29 cellular contexts compared by ENCODE assay signal in genomic region chr9:133494636-133495326, GRCh38. TPM values are rescaled to one million over a fixed set of nuclear protein-coding genes. Genes with fewer than 3 reads are reported as not detected.
"Had no signal": no experiment of that assay in that cellular context is flagged by ENCODE, and none has a peak within 500 bp of the region (broad histone marks: within the 10 kb centered on the region; RNA-seq: fewer than 3 reads in every experiment).

No MANE protein-coding gene starts in this region.

- ATAC-seq: activated CD4-positive, CD25-positive, alpha-beta regulatory T cell treated with anti-CD3 and anti-CD28 coated beads, Interleukin-2, amount 50 U/mL, for 24 hours; activated CD8-positive, alpha-beta memory T cell treated with anti-CD3 and anti-CD28 coated beads, Interleukin-2, amount 10 ng/mL, durations not matched to agents 7 days and 5 days; activated T-helper 17 cell treated with anti-CD3 and anti-CD28 coated beads, Interleukin-2, amount 50 U/mL, for 72 hours; Panc1; SK-N-SH treated with all-trans-retinoic acid at 6 μM for 48 hours had no signal

- H3K27me3 Mint-ChIP-seq: activated CD8-positive, alpha-beta memory T cell treated with anti-CD3 and anti-CD28 coated beads, Interleukin-2, amount 10 ng/mL, durations not matched to agents 7 days and 5 days; activated naive CD8-positive, alpha-beta T cell had no signal

- H3K4me3 Mint-ChIP-seq: activated CD8-positive, alpha-beta memory T cell treated with anti-CD3 and anti-CD28 coated beads, Interleukin-2, amount 10 ng/mL, durations not matched to agents 7 days and 5 days; activated naive CD4-positive, alpha-beta T cell treated with anti-CD3 and anti-CD28 coated beads for 36 hours; activated naive CD8-positive, alpha-beta T cell; activated T-helper 17 cell treated with anti-CD3 and anti-CD28 coated beads, Interleukin-2, amount 50 U/mL, for 72 hours; brain had no signal

- H3K27me3 ChIP-seq: MG63, SJSA1 had no signal

- H3K9me3 Mint-ChIP-seq: activated naive CD4-positive, alpha-beta T cell treated with anti-CD3 and anti-CD28 coated beads for 36 hours; activated T-helper 17 cell treated with anti-CD3 and anti-CD28 coated beads, Interleukin-2, amount 50 U/mL, for 72 hours had no signal

- H3K4me1 Mint-ChIP-seq: activated CD8-positive, alpha-beta memory T cell treated with anti-CD3 and anti-CD28 coated beads, Interleukin-2, amount 10 ng/mL, durations not matched to agents 7 days and 5 days; activated T-helper 17 cell treated with anti-CD3 and anti-CD28 coated beads, Interleukin-2, amount 50 U/mL, for 72 hours had no signal

- H3K9me3 ChIP-seq: MG63, SJSA1 had no signal

- H3K27ac ChIP-seq: SJSA1 had no signal

- H3K36me3 ChIP-seq: MG63, SJSA1 had no signal

- H3K4me3 ChIP-seq: MG63, SJSA1 had no signal

- H3K36me3 Mint-ChIP-seq: activated CD8-positive, alpha-beta memory T cell treated with anti-CD3 and anti-CD28 coated beads, Interleukin-2, amount 10 ng/mL, durations not matched to agents 7 days and 5 days; activated naive CD8-positive, alpha-beta T cell; brain had no signal

- DNase-seq: activated CD4-positive, alpha-beta T cell treated with anti-CD3 and anti-CD28 coated beads for 4 hours; activated CD4-positive, alpha-beta T cell treated with anti-CD3 and anti-CD28 coated beads, Interleukin-2, amount 50 U/mL, for 4 hours; activated CD8-positive, alpha-beta memory T cell treated with anti-CD3 and anti-CD28 coated beads, Interleukin-2, amount 10 ng/mL, durations not matched to agents 7 days and 5 days; activated gamma-delta T cell; activated naive CD4-positive, alpha-beta T cell treated with anti-CD3 and anti-CD28 coated beads for 36 hours; activated T-cell treated with anti-CD3 and anti-CD28 coated beads, Interleukin-2, amount 50 U/mL, for 48 hours; amygdala; MG63; MV-4-11; NCI-H1092 treated with DMSO at 0.1 percent for 48 hours; NCI-H1436; NCI-H1694 treated with DMSO at 0.1 percent for 48 hours; NCI-H2029 treated with DMSO at 0.1 percent for 48 hours; NCI-H510A treated with DMSO at 0.1 percent for 48 hours; NCI-H69; NK-92 treated with Interleukin-12 subunit alpha and Interleukin-12 subunit beta, amount 100 ng/mL, for 24 hours; OCI-M1; RPMI8226; SHP77; SW 1271 had no signal

- H3K27ac Mint-ChIP-seq: activated CD8-positive, alpha-beta memory T cell treated with anti-CD3 and anti-CD28 coated beads, Interleukin-2, amount 10 ng/mL, durations not matched to agents 7 days and 5 days; activated naive CD4-positive, alpha-beta T cell treated with anti-CD3 and anti-CD28 coated beads for 36 hours; activated naive CD8-positive, alpha-beta T cell; activated T-helper 17 cell treated with anti-CD3 and anti-CD28 coated beads, Interleukin-2, amount 50 U/mL, for 72 hours had no signal

RNA-seq across cellular contexts. Expression of gene MYMK, which starts 30.0 kb away (rescaled TPM):
- total RNA-seq: activated CD8-positive, alpha-beta memory T cell treated with anti-CD3 and anti-CD28 coated beads, Interleukin-2, amount 10 ng/mL, durations not matched to agents 7 days and 5 days; activated naive CD4-positive, alpha-beta T cell treated with anti-CD3 and anti-CD28 coated beads for 36 hours; activated T-helper 17 cell treated with anti-CD3 and anti-CD28 coated beads, Interleukin-2, amount 50 U/mL, for 72 hours; astrocyte; SJSA1; T-helper 1 cell treated with Interleukin-12 subunit alpha and Interleukin-12 subunit beta and Interleukin-4 antibody, amounts not matched to agents 30 ng/mL and 1 ng/mL, for 36 hours had no signal

RNA-seq across cellular contexts. Expression of gene ADAMTSL2, which starts 39.7 kb away (rescaled TPM):
- total RNA-seq: activated CD8-positive, alpha-beta memory T cell treated with anti-CD3 and anti-CD28 coated beads, Interleukin-2, amount 10 ng/mL, durations not matched to agents 7 days and 5 days; activated T-helper 17 cell treated with anti-CD3 and anti-CD28 coated beads, Interleukin-2, amount 50 U/mL, for 72 hours; SJSA1; T-helper 1 cell treated with Interleukin-12 subunit alpha and Interleukin-12 subunit beta and Interleukin-4 antibody, amounts not matched to agents 30 ng/mL and 1 ng/mL, for 36 hours had no signal
